ENCODE assay signal across 15 cellular contexts in the genomic region with DNA sequence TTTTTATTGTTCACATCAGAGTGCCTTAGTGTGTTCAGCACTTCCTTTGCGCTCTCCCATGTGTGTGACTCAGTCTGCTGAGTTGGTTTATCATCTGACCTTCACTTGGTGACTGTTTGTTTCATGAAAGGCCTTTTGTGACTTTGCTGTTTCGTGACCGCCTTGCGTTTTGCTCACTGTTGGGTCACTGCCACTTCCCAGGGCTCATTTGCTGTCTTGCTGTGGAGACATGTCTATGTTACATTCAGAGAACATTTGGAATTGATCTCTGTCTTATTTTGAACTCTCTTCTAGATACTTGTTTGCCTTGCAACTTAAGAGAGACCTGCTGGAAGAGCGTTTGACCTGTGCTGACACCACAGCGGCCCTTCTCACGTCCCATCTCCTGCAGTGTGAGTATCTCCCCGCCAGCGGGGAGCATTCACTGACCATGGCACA. TPM values are rescaled to one million over a fixed set of nuclear protein-coding genes. Genes with fewer than 3 reads are reported as not detected.
DNase-seq lines count a peak whose midpoint lies in the region; ATAC-seq and TF ChIP-seq lines count a peak whose summit lies in the region.
"Had no signal": no experiment of that assay in that cellular context is flagged by ENCODE, and none has a peak within 500 bp of the region (broad histone marks: within the 10 kb centered on the region; RNA-seq: fewer than 3 reads in every experiment).

No MANE protein-coding gene starts in this region.

- H3K4me3 ChIP-seq in osteoblast (ENCODE audit: insufficient read depth, low read length), result no peak overlapping the region
- H3K4me3 ChIP-seq: heart right ventricle had no signal

- peak; percentile 73 for DNase-seq in Daoy (ENCODE audit: low read depth)
- peak in 39 of 56 donors; percentile 9 to 85 (median 58) for DNase-seq in amygdala (lab: John Stamatoyannopoulos, UW)
- DNase-seq in fibroblast of peridontal ligament (ENCODE audit: extremely low read depth), result peak; percentile 37
- DNase-seq in osteoblast (ENCODE audit: insufficient read length, low spot score, missing footprints), result peak; percentile 71
- DNase-seq in KG1 (lab: John Stamatoyannopoulos, UW), result no peak
- no peak for DNase-seq in UCSD-AML1 (lab: John Stamatoyannopoulos, UW; ENCODE audit: unreplicated experiment)
- DNase-seq: activated CD4-positive, CD25-positive, alpha-beta regulatory T cell; AML-193; cerebellar nuclear complex; heart right ventricle; mesendoderm; NCI-H1092; SIG-M5 had no signal

- H2AFZ ChIP-seq in osteoblast (ENCODE audit: low read length), result no peak overlapping the region

- no peak for ATAC-seq in GM21528 (IDR thresholded peaks at IDR 0.05; ENCODE audit: low FRiP score, unreplicated experiment)
- no peak for ATAC-seq in HG03457 (IDR thresholded peaks at IDR 0.05; ENCODE audit: unreplicated experiment)
- ATAC-seq: heart right ventricle had no signal

- H3K79me2 ChIP-seq in osteoblast (ENCODE audit: insufficient read depth, low read length), result no peaks in the 10 kb centered on the region

- H3K27me3 ChIP-seq in osteoblast (ENCODE audit: insufficient read depth, low read length), result no peaks in the 10 kb centered on the region
- H3K27me3 ChIP-seq: heart right ventricle had no signal

- H3K4me2 ChIP-seq in osteoblast (ENCODE audit: insufficient read depth, low read length), result no peak overlapping the region

- H4K20me1 ChIP-seq in osteoblast (ENCODE audit: insufficient read depth, low read length), result peaks cover 2% of the 10 kb centered on the region

- peaks cover 38% of the 10 kb centered on the region for H3K36me3 ChIP-seq in osteoblast (ENCODE audit: insufficient read depth, low read length)

- H3K9me3 ChIP-seq in osteoblast (ENCODE audit: low read depth, low read length), result no peaks in the 10 kb centered on the region
- H3K9me3 ChIP-seq: heart right ventricle had no signal

- peaks cover 23% of the 10 kb centered on the region for H3K4me1 ChIP-seq in osteoblast (ENCODE audit: insufficient read depth, low read length)
- H3K4me1 ChIP-seq: heart right ventricle had no signal

- TF ChIP-seq CTCF in osteoblast (IDR thresholded peaks at IDR 0.05; ENCODE audit: extremely low read depth, low read depth, low read length), result no peak

- H3K27ac ChIP-seq in osteoblast (ENCODE audit: low read depth, low read length), result peak overlapping the region; percentile 79
- H3K27ac ChIP-seq: heart right ventricle had no signal

RNA-seq across cellular contexts. Expression of a gene that starts 54.7 kb away (rescaled TPM):
- 22.6 and 34.4 TPM in 2 replicates for total RNA-seq in Daoy (2014; rRNA removed; shearing (Covaris generic))
- total RNA-seq in osteoblast, result 41.3 and 44.5 TPM in 2 replicates

Comparison
In these comparisons a context has a peak if more than half of its experiments do, and no peak if none do; other contexts are left out.
1. DNase-seq: peak in Daoy (single experiment), amygdala (39 of 56), fibroblast of peridontal ligament (single experiment) and osteoblast (single experiment); none in KG1 (single experiment) and UCSD-AML1 (single experiment).